In genomic region chr11:47070769-47071168, GRCh38 we compare ENCODE assay signal across 22 cellular contexts.
DNase-seq lines count a peak whose midpoint lies in the region; ATAC-seq and TF ChIP-seq lines count a peak whose summit lies in the region.
"Had no signal": no experiment of that assay in that cellular context is flagged by ENCODE, and none has a peak within 500 bp of the region (broad histone marks: within the 10 kb centered on the region; RNA-seq: fewer than 3 reads in every experiment).

No MANE protein-coding gene starts in this region.

- TF ChIP-seq EP300 in suprapubic skin (IDR thresholded peaks at IDR 0.05) = no peak

- no peak for TF ChIP-seq CTCF in Caco-2 (IDR thresholded peaks at IDR 0.05; ENCODE audit: insufficient read depth in 1 of 2, low read depth in 1 of 2, low read length in 1 of 2, severe bottlenecking in 1 of 2, unreplicated experiment in 1 of 2)
- no peak for TF ChIP-seq CTCF in WTC11 (IDR thresholded peaks at IDR 0.05)
- TF ChIP-seq CTCF in suprapubic skin (IDR thresholded peaks at IDR 0.05) = no peak
- TF ChIP-seq CTCF in osteocyte (IDR thresholded peaks at IDR 0.05) = no peak

- BruUV-seq in Caco-2 (replicated peaks; lab: Mats Ljungman, UMichigan) = no TSS peak

- H3K4me1 Mint-ChIP-seq in Caco-2 (ENCODE audit: low read depth, unreplicated experiment) (peaks cover 17% of the 10 kb centered on the region), WTC11 (peaks cover 32% of the 10 kb centered on the region), osteocyte (ENCODE audit: unreplicated experiment) (peaks cover 7% of the 10 kb centered on the region)
- H3K4me1 Mint-ChIP-seq: B cell; CD4-positive, CD25-positive, alpha-beta regulatory T cell had no signal

- no peak overlapping the region for H3K4me3 ChIP-seq in Caco-2 (ENCODE audit: low read depth, low read length)
- no peak overlapping the region for H3K4me3 ChIP-seq in suprapubic skin
- H3K4me3 ChIP-seq: BLaER1, GM23248 had no signal

- H3K36me3 Mint-ChIP-seq in Caco-2 (ENCODE audit: insufficient read depth, unreplicated experiment) = no peaks in the 10 kb centered on the region
- no peaks in the 10 kb centered on the region for H3K36me3 Mint-ChIP-seq in WTC11
- H3K36me3 Mint-ChIP-seq in osteocyte (ENCODE audit: unreplicated experiment) = no peaks in the 10 kb centered on the region

- H3K27ac ChIP-seq in caudate nucleus (ENCODE audit: low read depth, low read length) (peak overlapping the region; percentile 11), suprapubic skin (peak overlapping the region; percentile 37)
- H3K27ac ChIP-seq: 22Rv1, BLaER1, C4-2B, GM23248 had no signal

- no peaks in the 10 kb centered on the region for H3K36me3 ChIP-seq in Caco-2 (ENCODE audit: control insufficient read depth, insufficient read depth, low read length)
- no peaks in the 10 kb centered on the region for H3K36me3 ChIP-seq in suprapubic skin
- H3K36me3 ChIP-seq: BLaER1 had no signal

- intact Hi-C loops in Caco-2 (cut with micrococcal nuclease; ENCODE audit: unreplicated experiment) = no loop called here

- H3K4me3 Mint-ChIP-seq in Caco-2 (ENCODE audit: unreplicated experiment) (no peak overlapping the region), WTC11 (no peak overlapping the region), osteocyte (ENCODE audit: unreplicated experiment) (no peak overlapping the region)
- H3K4me3 Mint-ChIP-seq: B cell; CD4-positive, CD25-positive, alpha-beta regulatory T cell; CD8-positive, alpha-beta T cell; HFFc6 had no signal

- WGBS in suprapubic skin = 87% methylated on average over 1 of the region's 1 CpG

- peak overlapping the region; percentile 8 for H3K27ac Mint-ChIP-seq in Caco-2 (ENCODE audit: unreplicated experiment)
- H3K27ac Mint-ChIP-seq in WTC11 = peak overlapping the region; percentile 14; the same call in 1 of the 2 replicates
- no peak overlapping the region for H3K27ac Mint-ChIP-seq in osteocyte (ENCODE audit: unreplicated experiment)
- H3K27ac Mint-ChIP-seq: B cell; CD4-positive, CD25-positive, alpha-beta regulatory T cell; CD8-positive, alpha-beta T cell; HFFc6 had no signal

- CTCF ChIA-PET in Caco-2 (lab: Charles Lee) = no interaction called here
- CTCF ChIA-PET in WTC11 (lab: Charles Lee) = no interaction called here

- TF ChIP-seq POLR2A in suprapubic skin (IDR thresholded peaks at IDR 0.05) = no peak

- H3K4me1 ChIP-seq in Caco-2 = peaks cover 16% of the 10 kb centered on the region
- H3K4me1 ChIP-seq in suprapubic skin = peaks cover 25% of the 10 kb centered on the region
- H3K4me1 ChIP-seq: BLaER1 had no signal

- H3K27me3 Mint-ChIP-seq in Caco-2 (ENCODE audit: insufficient read depth, unreplicated experiment) = no peaks in the 10 kb centered on the region
- no peaks in the 10 kb centered on the region for H3K27me3 Mint-ChIP-seq in WTC11 (ENCODE audit: low read depth)
- H3K27me3 Mint-ChIP-seq in osteocyte (ENCODE audit: unreplicated experiment) = no peaks in the 10 kb centered on the region
- H3K27me3 Mint-ChIP-seq: B cell; CD4-positive, CD25-positive, alpha-beta regulatory T cell had no signal

- no peak for DNase-seq in Caco-2
- no peak for DNase-seq in WTC11 (ENCODE audit: low spot score)
- DNase-seq in caudate nucleus (lab: John Stamatoyannopoulos, UW) = no peak
- DNase-seq in suprapubic skin (ENCODE audit: low spot score in 2 of 2) = no peak
- no peak for DNase-seq in osteocyte (ENCODE audit: extremely low spot score, unreplicated experiment)
- DNase-seq in medulla oblongata (ENCODE audit: extremely low spot score) = no peak
- DNase-seq in GDM1 (lab: John Stamatoyannopoulos, UW) = no peak
- DNase-seq: CD4-positive, CD25-positive, alpha-beta regulatory T cell; CD8-positive, alpha-beta T cell; DMS 273 treated with DMSO at 0.1 percent for 48 hours; DMS79; EL; GF-D8; GM23248; H7; HFFc6 had no signal

- H3K27me3 ChIP-seq in Caco-2 (replicated peaks; ENCODE audit: control insufficient read depth, insufficient read depth, low read length) = no peaks in the 10 kb centered on the region
- H3K27me3 ChIP-seq in suprapubic skin = no peaks in the 10 kb centered on the region
- H3K27me3 ChIP-seq: BLaER1 had no signal

- H3K9me3 Mint-ChIP-seq in Caco-2 (ENCODE audit: unreplicated experiment) (peaks cover 8% of the 10 kb centered on the region), WTC11 (peaks cover 4% of the 10 kb centered on the region; the same call in 1 of the 2 replicates), osteocyte (ENCODE audit: unreplicated experiment) (no peaks in the 10 kb centered on the region)
- H3K9me3 Mint-ChIP-seq: CD4-positive, CD25-positive, alpha-beta regulatory T cell; CD8-positive, alpha-beta T cell; HFFc6 had no signal

- ATAC-seq in WTC11 = no peak
- no peak for ATAC-seq in HG02610 (IDR thresholded peaks at IDR 0.05; ENCODE audit: unreplicated experiment)
- ATAC-seq: CD8-positive, alpha-beta T cell; HCT116 had no signal

- POLR2A ChIA-PET in Caco-2 (lab: Charles Lee) (no interaction called here), WTC11 (lab: Charles Lee) (no interaction called here)

- H3K9me3 ChIP-seq in Caco-2 (no peaks in the 10 kb centered on the region), suprapubic skin (no peaks in the 10 kb centered on the region)
- H3K9me3 ChIP-seq: BLaER1 had no signal

TF ChIP-seq in WTC11, 78 proteins besides CTCF, POLR2A, EP300 and RAD21 (continues in another document):
- TF ChIP-seq ZNF512 (CRISPR knock-in tag; IDR thresholded peaks at IDR 0.05; ENCODE audit: borderline replicate concordance) = no peak
- TF ChIP-seq NR1H2 (CRISPR knock-in tag; IDR thresholded peaks at IDR 0.05) = no peak
- TF ChIP-seq TP53 (CRISPR knock-in tag; IDR thresholded peaks at IDR 0.05) = no peak
- TF ChIP-seq FOXP1 (CRISPR knock-in tag; IDR thresholded peaks at IDR 0.05; ENCODE audit: borderline replicate concordance) = no peak
- TF ChIP-seq GTF2I (CRISPR knock-in tag; conservative IDR thresholded peaks at IDR 0.05) = no peak
- no peak for TF ChIP-seq ZMAT4 (CRISPR knock-in tag; IDR thresholded peaks at IDR 0.05)
- TF ChIP-seq ZNF532 (CRISPR knock-in tag; IDR thresholded peaks at IDR 0.05; ENCODE audit: borderline replicate concordance) = no peak
- no peak for TF ChIP-seq ZNF219 (CRISPR knock-in tag; IDR thresholded peaks at IDR 0.05; ENCODE audit: borderline replicate concordance)
- TF ChIP-seq FOXK1 (CRISPR knock-in tag; IDR thresholded peaks at IDR 0.05) = no peak
